ENCODE assay signal across 2 cellular contexts in genomic region chr14:95685978-95686922, GRCh38.
A peak's percentile ranks its signal among the peaks of the same experiment; 100 is the strongest.
TF ChIP-seq lines count a peak whose summit lies in the region.

TCL1B (plus strand) TSS chr14:95686426; CDS start chr14:95686468, 42 bp downstream.

TF ChIP-seq in GM23338, 12 proteins besides CTCF, POLR2A, EP300 and RAD21:
- no peak for TF ChIP-seq ETS1 (IDR thresholded peaks at IDR 0.05)
- no peak for TF ChIP-seq EZH2phosphoT487 (IDR thresholded peaks at IDR 0.05; ENCODE audit: unreplicated experiment)
- TF ChIP-seq EZH2 (IDR thresholded peaks at IDR 0.05; ENCODE audit: low read depth, unreplicated experiment), result no peak
- TF ChIP-seq ZNF462 (CRISPR knock-in tag; IDR thresholded peaks at IDR 0.05), result no peak
- TF ChIP-seq ZNF114 (CRISPR knock-in tag; IDR thresholded peaks at IDR 0.05), result no peak
- TF ChIP-seq CREB1 (CRISPR knock-in tag; IDR thresholded peaks at IDR 0.05; ENCODE audit: low read depth), result no peak
- no peak for TF ChIP-seq NANOG (IDR thresholded peaks at IDR 0.05; ENCODE audit: borderline replicate concordance)
- TF ChIP-seq STAT1 (IDR thresholded peaks at IDR 0.05; ENCODE audit: unreplicated experiment), result no peak
- TF ChIP-seq JUNB (IDR thresholded peaks at IDR 0.05; ENCODE audit: unreplicated experiment), result no peak
- no peak for TF ChIP-seq REST (IDR thresholded peaks at IDR 0.05; ENCODE audit: unreplicated experiment)
- no peak for TF ChIP-seq POLR2AphosphoS5 (IDR thresholded peaks at IDR 0.05; ENCODE audit: low read depth)
- no peak for TF ChIP-seq ZNF331 (CRISPR knock-in tag; IDR thresholded peaks at IDR 0.05; ENCODE audit: low read depth)

TF ChIP-seq in WTC11, 78 proteins besides CTCF, POLR2A, EP300 and RAD21:
- no peak for TF ChIP-seq CREM (CRISPR knock-in tag; IDR thresholded peaks at IDR 0.05)
- peak; percentile 73 for TF ChIP-seq ZNF263 (CRISPR knock-in tag; IDR thresholded peaks at IDR 0.05; ENCODE audit: low read depth)
- no peak for TF ChIP-seq ZNF121 (CRISPR knock-in tag; IDR thresholded peaks at IDR 0.05)
- TF ChIP-seq TEAD1 (CRISPR knock-in tag; IDR thresholded peaks at IDR 0.05), result no peak
- TF ChIP-seq ZBTB21 (CRISPR knock-in tag; IDR thresholded peaks at IDR 0.05; ENCODE audit: borderline replicate concordance), result no peak
- TF ChIP-seq CREB1 (CRISPR knock-in tag; IDR thresholded peaks at IDR 0.05), result no peak
